Comparison of ENCODE assay signal across 1 cellular context in the genomic region with DNA sequence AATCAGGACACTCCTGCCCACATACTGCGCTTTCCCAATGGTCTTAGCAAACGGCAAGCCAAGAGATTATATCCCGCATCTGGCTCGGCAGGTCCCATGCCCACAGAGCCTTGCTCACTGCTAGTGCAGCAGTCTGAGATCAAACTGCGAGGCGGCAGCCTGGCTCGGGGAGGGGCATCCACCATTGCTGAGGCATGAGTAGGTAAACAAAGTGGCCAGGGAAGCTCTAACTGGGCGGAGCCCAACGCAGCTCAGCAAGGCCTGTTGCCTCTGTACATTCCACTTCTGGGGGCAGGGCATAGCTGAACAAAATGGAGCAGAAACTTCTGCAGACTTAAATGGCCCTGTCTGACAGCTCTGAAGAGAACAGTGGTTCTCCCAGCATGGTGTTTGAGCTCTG.
A peak's percentile ranks its signal among the peaks of the same experiment; 100 is the strongest.
TF ChIP-seq lines count a peak whose summit lies in the region.
"Not testable (repeated sequence)": the region's sequence is repeated elsewhere in the genome, so short reads cannot be mapped to it uniquely, and the experiment has no call there.

No MANE protein-coding gene starts in this region.

TF ChIP-seq in HepG2, 621 proteins besides CTCF, POLR2A, EP300 and RAD21 (continued from another document):
- TF ChIP-seq, protein P1, sequence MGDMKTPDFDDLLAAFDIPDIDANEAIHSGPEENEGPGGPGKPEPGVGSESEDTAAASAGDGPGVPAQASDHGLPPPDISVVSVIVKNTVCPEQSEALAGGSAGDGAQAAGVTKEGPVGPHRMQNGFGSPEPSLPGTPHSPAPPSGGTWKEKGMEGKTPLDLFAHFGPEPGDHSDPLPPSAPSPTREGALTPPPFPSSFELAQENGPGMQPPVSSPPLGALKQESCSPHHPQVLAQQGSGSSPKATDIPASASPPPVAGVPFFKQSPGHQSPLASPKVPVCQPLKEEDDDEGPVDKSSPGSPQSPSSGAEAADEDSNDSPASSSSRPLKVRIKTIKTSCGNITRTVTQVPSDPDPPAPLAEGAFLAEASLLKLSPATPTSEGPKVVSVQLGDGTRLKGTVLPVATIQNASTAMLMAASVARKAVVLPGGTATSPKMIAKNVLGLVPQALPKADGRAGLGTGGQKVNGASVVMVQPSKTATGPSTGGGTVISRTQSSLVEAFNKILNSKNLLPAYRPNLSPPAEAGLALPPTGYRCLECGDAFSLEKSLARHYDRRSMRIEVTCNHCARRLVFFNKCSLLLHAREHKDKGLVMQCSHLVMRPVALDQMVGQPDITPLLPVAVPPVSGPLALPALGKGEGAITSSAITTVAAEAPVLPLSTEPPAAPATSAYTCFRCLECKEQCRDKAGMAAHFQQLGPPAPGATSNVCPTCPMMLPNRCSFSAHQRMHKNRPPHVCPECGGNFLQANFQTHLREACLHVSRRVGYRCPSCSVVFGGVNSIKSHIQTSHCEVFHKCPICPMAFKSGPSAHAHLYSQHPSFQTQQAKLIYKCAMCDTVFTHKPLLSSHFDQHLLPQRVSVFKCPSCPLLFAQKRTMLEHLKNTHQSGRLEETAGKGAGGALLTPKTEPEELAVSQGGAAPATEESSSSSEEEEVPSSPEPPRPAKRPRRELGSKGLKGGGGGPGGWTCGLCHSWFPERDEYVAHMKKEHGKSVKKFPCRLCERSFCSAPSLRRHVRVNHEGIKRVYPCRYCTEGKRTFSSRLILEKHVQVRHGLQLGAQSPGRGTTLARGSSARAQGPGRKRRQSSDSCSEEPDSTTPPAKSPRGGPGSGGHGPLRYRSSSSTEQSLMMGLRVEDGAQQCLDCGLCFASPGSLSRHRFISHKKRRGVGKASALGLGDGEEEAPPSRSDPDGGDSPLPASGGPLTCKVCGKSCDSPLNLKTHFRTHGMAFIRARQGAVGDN (CRISPR knock-in tag; IDR thresholded peaks at IDR 0.05): peak; percentile 55
- TF ChIP-seq SP5 (CRISPR knock-in tag; IDR thresholded peaks at IDR 0.05; ENCODE audit: borderline replicate concordance, low read depth): peak; percentile 49; the same call in 1 of the 2 replicates
- TF ChIP-seq ZNF331 (CRISPR knock-in tag; IDR thresholded peaks at IDR 0.05): peak; percentile 80
- TF ChIP-seq, protein P2, sequence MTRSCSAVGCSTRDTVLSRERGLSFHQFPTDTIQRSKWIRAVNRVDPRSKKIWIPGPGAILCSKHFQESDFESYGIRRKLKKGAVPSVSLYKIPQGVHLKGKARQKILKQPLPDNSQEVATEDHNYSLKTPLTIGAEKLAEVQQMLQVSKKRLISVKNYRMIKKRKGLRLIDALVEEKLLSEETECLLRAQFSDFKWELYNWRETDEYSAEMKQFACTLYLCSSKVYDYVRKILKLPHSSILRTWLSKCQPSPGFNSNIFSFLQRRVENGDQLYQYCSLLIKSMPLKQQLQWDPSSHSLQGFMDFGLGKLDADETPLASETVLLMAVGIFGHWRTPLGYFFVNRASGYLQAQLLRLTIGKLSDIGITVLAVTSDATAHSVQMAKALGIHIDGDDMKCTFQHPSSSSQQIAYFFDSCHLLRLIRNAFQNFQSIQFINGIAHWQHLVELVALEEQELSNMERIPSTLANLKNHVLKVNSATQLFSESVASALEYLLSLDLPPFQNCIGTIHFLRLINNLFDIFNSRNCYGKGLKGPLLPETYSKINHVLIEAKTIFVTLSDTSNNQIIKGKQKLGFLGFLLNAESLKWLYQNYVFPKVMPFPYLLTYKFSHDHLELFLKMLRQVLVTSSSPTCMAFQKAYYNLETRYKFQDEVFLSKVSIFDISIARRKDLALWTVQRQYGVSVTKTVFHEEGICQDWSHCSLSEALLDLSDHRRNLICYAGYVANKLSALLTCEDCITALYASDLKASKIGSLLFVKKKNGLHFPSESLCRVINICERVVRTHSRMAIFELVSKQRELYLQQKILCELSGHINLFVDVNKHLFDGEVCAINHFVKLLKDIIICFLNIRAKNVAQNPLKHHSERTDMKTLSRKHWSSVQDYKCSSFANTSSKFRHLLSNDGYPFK (CRISPR knock-in tag; IDR thresholded peaks at IDR 0.05; ENCODE audit: borderline replicate concordance): peak; percentile 56; the same call in 1 of the 2 replicates
- peak; percentile 33; the same call in 1 of the 2 replicates for TF ChIP-seq FOXA3 (CRISPR knock-in tag; IDR thresholded peaks at IDR 0.05)
- peak; percentile 43; the same call in 1 of the 2 replicates for TF ChIP-seq FOXJ3 (CRISPR knock-in tag; IDR thresholded peaks at IDR 0.05; ENCODE audit: borderline replicate concordance)
- TF ChIP-seq FOXA1 (IDR thresholded peaks at IDR 0.05): not testable (repeated sequence)
- peak; percentile 69 for TF ChIP-seq FOXA1 (CRISPR knock-in tag; IDR thresholded peaks at IDR 0.05)
- peak; percentile 17 for TF ChIP-seq YY1 (IDR thresholded peaks at IDR 0.05; ENCODE audit: insufficient read depth, insufficient replicate concordance, low read depth, low read length)
- TF ChIP-seq ZMYM4 (CRISPR knock-in tag; IDR thresholded peaks at IDR 0.05): peak; percentile 61
